In the genomic region with DNA sequence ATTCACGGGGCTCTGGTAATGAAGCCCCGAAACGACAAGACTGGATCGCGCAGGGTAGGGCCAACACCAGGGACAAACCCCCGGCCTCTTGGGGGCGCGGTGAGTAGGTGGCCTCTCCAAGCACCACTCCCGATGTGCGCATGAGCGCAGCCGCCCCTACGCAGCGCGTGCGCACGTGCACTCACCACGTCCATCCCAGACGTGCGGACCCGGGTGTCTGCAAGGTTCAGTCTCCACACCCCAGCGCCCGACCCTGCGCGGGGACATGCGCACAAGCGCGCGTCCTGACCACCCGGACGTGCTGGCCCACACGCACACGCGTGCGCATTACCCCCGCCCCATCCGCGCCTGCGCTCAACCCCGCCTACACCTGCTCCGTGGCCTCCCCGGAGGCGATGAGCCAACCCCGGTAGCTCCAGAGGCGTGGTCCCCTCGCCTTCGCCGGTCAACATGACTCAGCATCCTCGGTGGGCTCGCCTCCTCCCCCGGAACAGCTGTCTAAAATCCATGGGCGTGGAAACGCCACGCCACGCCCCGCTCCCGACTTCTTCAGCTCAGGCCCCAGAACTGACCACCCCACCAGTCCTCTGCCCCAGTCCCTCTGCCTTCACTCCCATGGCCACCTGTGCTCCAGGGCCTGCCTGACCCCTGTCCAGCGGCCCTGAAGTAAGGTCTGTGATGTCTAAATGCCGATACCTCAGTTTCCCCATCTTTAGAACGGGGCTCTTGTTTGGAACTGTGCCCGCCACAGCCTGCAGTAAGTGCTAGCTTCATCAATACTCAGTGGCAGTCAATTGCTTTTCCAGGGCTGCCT, we compare ENCODE assay signal across 1 cellular context.
TF ChIP-seq lines count a peak whose summit lies in the region.

No MANE protein-coding gene starts in this region.

TF ChIP-seq in K562, 482 proteins besides CTCF, POLR2A, EP300 and RAD21 (continued from another document):
- TF ChIP-seq TSC22D4 (tag; IDR thresholded peaks at IDR 0.05), result no peak
- TF ChIP-seq, protein P1, sequence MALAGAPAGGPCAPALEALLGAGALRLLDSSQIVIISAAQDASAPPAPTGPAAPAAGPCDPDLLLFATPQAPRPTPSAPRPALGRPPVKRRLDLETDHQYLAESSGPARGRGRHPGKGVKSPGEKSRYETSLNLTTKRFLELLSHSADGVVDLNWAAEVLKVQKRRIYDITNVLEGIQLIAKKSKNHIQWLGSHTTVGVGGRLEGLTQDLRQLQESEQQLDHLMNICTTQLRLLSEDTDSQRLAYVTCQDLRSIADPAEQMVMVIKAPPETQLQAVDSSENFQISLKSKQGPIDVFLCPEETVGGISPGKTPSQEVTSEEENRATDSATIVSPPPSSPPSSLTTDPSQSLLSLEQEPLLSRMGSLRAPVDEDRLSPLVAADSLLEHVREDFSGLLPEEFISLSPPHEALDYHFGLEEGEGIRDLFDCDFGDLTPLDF (CRISPR knock-in tag; IDR thresholded peaks at IDR 0.05), result no peak
- no peak; the same call in 1 of the 2 replicates for TF ChIP-seq VEZF1 (CRISPR knock-in tag; IDR thresholded peaks at IDR 0.05)
- peak; percentile 95 for TF ChIP-seq ZFX (CRISPR knock-in tag; IDR thresholded peaks at IDR 0.05)
- TF ChIP-seq HDGF (IDR thresholded peaks at IDR 0.05), result peak; percentile 90
- TF ChIP-seq, protein P2, sequence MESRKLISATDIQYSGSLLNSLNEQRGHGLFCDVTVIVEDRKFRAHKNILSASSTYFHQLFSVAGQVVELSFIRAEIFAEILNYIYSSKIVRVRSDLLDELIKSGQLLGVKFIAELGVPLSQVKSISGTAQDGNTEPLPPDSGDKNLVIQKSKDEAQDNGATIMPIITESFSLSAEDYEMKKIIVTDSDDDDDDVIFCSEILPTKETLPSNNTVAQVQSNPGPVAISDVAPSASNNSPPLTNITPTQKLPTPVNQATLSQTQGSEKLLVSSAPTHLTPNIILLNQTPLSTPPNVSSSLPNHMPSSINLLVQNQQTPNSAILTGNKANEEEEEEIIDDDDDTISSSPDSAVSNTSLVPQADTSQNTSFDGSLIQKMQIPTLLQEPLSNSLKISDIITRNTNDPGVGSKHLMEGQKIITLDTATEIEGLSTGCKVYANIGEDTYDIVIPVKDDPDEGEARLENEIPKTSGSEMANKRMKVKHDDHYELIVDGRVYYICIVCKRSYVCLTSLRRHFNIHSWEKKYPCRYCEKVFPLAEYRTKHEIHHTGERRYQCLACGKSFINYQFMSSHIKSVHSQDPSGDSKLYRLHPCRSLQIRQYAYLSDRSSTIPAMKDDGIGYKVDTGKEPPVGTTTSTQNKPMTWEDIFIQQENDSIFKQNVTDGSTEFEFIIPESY (CRISPR knock-in tag; IDR thresholded peaks at IDR 0.05), result 0 out of 2 replicates have a peak, but pooled peaks have one; percentile 43
- no peak for TF ChIP-seq MED1 (CRISPR knock-in tag; IDR thresholded peaks at IDR 0.05; ENCODE audit: borderline replicate concordance)
- TF ChIP-seq ZNF592 (IDR thresholded peaks at IDR 0.05), result peak; percentile 67
- TF ChIP-seq, protein P3, sequence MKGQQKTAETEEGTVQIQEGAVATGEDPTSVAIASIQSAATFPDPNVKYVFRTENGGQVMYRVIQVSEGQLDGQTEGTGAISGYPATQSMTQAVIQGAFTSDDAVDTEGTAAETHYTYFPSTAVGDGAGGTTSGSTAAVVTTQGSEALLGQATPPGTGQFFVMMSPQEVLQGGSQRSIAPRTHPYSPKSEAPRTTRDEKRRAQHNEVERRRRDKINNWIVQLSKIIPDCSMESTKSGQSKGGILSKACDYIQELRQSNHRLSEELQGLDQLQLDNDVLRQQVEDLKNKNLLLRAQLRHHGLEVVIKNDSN (CRISPR knock-in tag; IDR thresholded peaks at IDR 0.05), result peak; percentile 77
- peak; percentile 84 to 86 for TF ChIP-seq MAZ (CRISPR knock-in tag; conservative IDR thresholded peaks at IDR 0.05 in 1 of 2, IDR thresholded peaks at IDR 0.05 in 1 of 2)
- TF ChIP-seq SOX6 (IDR thresholded peaks at IDR 0.05), result peak; percentile 27
- TF ChIP-seq PRDM10 (IDR thresholded peaks at IDR 0.05; ENCODE audit: partially characterized antibody), result peak; percentile 38
- 0 out of 2 replicates have a peak, but pooled peaks have one; percentile 4 for TF ChIP-seq KDM2B (CRISPR knock-in tag; IDR thresholded peaks at IDR 0.05)
- TF ChIP-seq NFIC (IDR thresholded peaks at IDR 0.05), result peak; percentile 69
